In genomic region chr17:46061435-46061834, GRCh38 we compare ENCODE assay signal across 9 cellular contexts.
DNase-seq lines count a peak whose midpoint lies in the region; ATAC-seq, FAIRE-seq and TF ChIP-seq lines count a peak whose summit lies in the region.
"Had no signal": no experiment of that assay in that cellular context is flagged by ENCODE, and none has a peak within 500 bp of the region (broad histone marks: within the 10 kb centered on the region; RNA-seq: fewer than 3 reads in every experiment).

No MANE protein-coding gene starts in this region.

- no peak overlapping the region for H3K27ac ChIP-seq in ascending aorta

- no peak overlapping the region for H3K4me3 ChIP-seq in Caco-2 (ENCODE audit: low read depth, low read length)
- H3K4me3 ChIP-seq in ascending aorta: no peak overlapping the region

- H3K27me3 ChIP-seq in Caco-2 (replicated peaks; ENCODE audit: control insufficient read depth, insufficient read depth, low read length) (no peaks in the 10 kb centered on the region), ascending aorta (no peaks in the 10 kb centered on the region)

- DNase-seq in Caco-2: no peak
- DNase-seq in HTR-8/SVneo (ENCODE audit: insufficient read length, low spot score): peak; percentile 46
- no peak for DNase-seq in ascending aorta (ENCODE audit: low spot score in 2 of 2)
- no peak for DNase-seq in mesothelial cell of epicardium (ENCODE audit: low spot score in 2 of 2, unreplicated experiment in 2 of 2)
- no peak for DNase-seq in activated T-cell treated with anti-CD3 and anti-CD28 coated beads, Interleukin-2, amount 50 U/mL, for 48 hours
- DNase-seq in SW480 (ENCODE audit: low spot score): no peak
- no peak for DNase-seq in effector CD4-positive, alpha-beta T cell

- peak; percentile 12 to 19 for TF ChIP-seq CTCF in Caco-2 (IDR thresholded peaks at IDR 0.05; ENCODE audit: insufficient read depth in 1 of 2, low read depth in 1 of 2, low read length in 1 of 2, severe bottlenecking in 1 of 2, unreplicated experiment in 1 of 2)
- TF ChIP-seq CTCF in ascending aorta (IDR thresholded peaks at IDR 0.05): peak in 2 of 3 experiments; percentile 24 to 27
- peak; percentile 55 for TF ChIP-seq CTCF in mesothelial cell of epicardium (IDR thresholded peaks at IDR 0.05; ENCODE audit: unreplicated experiment)

- H3K9me3 Mint-ChIP-seq in Caco-2 (ENCODE audit: unreplicated experiment): no peaks in the 10 kb centered on the region
- H3K9me3 Mint-ChIP-seq in mesothelial cell of epicardium: no peaks in the 10 kb centered on the region

- BruUV-seq in Caco-2 (replicated peaks; lab: Mats Ljungman, UMichigan): no TSS peak

- no peak for FAIRE-seq in HTR-8/SVneo (lab: Jason Lieb, UNC)
- FAIRE-seq: keratinocyte had no signal

- peaks cover 80% of the 10 kb centered on the region for H3K36me3 Mint-ChIP-seq in Caco-2 (ENCODE audit: insufficient read depth, unreplicated experiment)
- H3K36me3 Mint-ChIP-seq in mesothelial cell of epicardium: peaks cover 20% of the 10 kb centered on the region

- POLR2A ChIA-PET in Caco-2 (lab: Charles Lee): no interaction called here

- H3K4me1 Mint-ChIP-seq in Caco-2 (ENCODE audit: low read depth, unreplicated experiment): peaks cover 25% of the 10 kb centered on the region
- H3K4me1 Mint-ChIP-seq in mesothelial cell of epicardium: peaks cover 36% of the 10 kb centered on the region

- H3K4me3 Mint-ChIP-seq in Caco-2 (ENCODE audit: unreplicated experiment) (no peak overlapping the region), mesothelial cell of epicardium (no peak overlapping the region)

- no peak for ATAC-seq in GM18873 (IDR thresholded peaks at IDR 0.05; ENCODE audit: low FRiP score, unreplicated experiment)

- H3K36me3 ChIP-seq in Caco-2 (ENCODE audit: control insufficient read depth, insufficient read depth, low read length) (peaks cover 4% of the 10 kb centered on the region), ascending aorta (peaks cover 21 to 32% of the 10 kb centered on the region in 2 donors)

- H3K9me3 ChIP-seq in Caco-2 (no peaks in the 10 kb centered on the region), ascending aorta (no peaks in the 10 kb centered on the region)

- peaks cover 6% of the 10 kb centered on the region; the same call in 1 of the 2 replicates for H3K4me1 ChIP-seq in Caco-2
- H3K4me1 ChIP-seq in ascending aorta: no peaks in the 10 kb centered on the region

- intact Hi-C loops in Caco-2 (cut with micrococcal nuclease; ENCODE audit: unreplicated experiment) (no loop called here), ascending aorta (cut with DNase I) (no loop called here)

- H3K27me3 Mint-ChIP-seq in Caco-2 (ENCODE audit: insufficient read depth, unreplicated experiment): no peaks in the 10 kb centered on the region
- H3K27me3 Mint-ChIP-seq in mesothelial cell of epicardium (ENCODE audit: low read depth): no peaks in the 10 kb centered on the region

- CTCF ChIA-PET in Caco-2 (lab: Charles Lee): no interaction called here

- H3K27ac Mint-ChIP-seq in Caco-2 (ENCODE audit: unreplicated experiment) (no peak overlapping the region), mesothelial cell of epicardium (peak overlapping the region; percentile 82)
